In genomic region chr19:13153627-13154240, GRCh38 we compare ENCODE assay signal across 1 cellular context.
TF ChIP-seq lines count a peak whose summit lies in the region.

No MANE protein-coding gene starts in this region.

TF ChIP-seq in K562, 482 proteins besides CTCF, POLR2A, EP300 and RAD21 (continues in another document):
- TF ChIP-seq CEBPG (CRISPR knock-in tag; IDR thresholded peaks at IDR 0.05) (no peak), CEBPG (tag; conservative IDR thresholded peaks at IDR 0.05 in 1 of 2, IDR thresholded peaks at IDR 0.05 in 1 of 2) (no peak), OTX1 (CRISPR knock-in tag; IDR thresholded peaks at IDR 0.05) (0 out of 2 replicates have a peak, but pooled peaks have one; percentile 6), LARP7 (IDR thresholded peaks at IDR 0.05) (peak; percentile 39; the same call in 1 of the 2 replicates), E2F6 (IDR thresholded peaks at IDR 0.05; ENCODE audit: borderline replicate concordance in 1 of 2, extremely low read depth in 1 of 2, insufficient read depth in 1 of 2, insufficient read length in 1 of 2, low read depth in 1 of 2, low read length in 1 of 2, poor library complexity in 1 of 2, severe bottlenecking in 1 of 2) (peak in 1 of 2 experiments; percentile 52), ZC3H4 (CRISPR knock-in tag; IDR thresholded peaks at IDR 0.05; ENCODE audit: borderline replicate concordance) (0 out of 2 replicates have a peak, but pooled peaks have one; percentile 10), NR3C1 (CRISPR knock-in tag; IDR thresholded peaks at IDR 0.05) (no peak; the same call in 1 of the 2 replicates), ATF3 (IDR thresholded peaks at IDR 0.05) (no peak), ATF3 (CRISPR knock-in tag; conservative IDR thresholded peaks at IDR 0.05) (peak; percentile 20; the same call in 1 of the 2 replicates), ZNF561 (CRISPR knock-in tag; conservative IDR thresholded peaks at IDR 0.05) (no peak), SPI1 (IDR thresholded peaks at IDR 0.05; ENCODE audit: borderline replicate concordance, low read depth, low read length) (no peak), MYNN (IDR thresholded peaks at IDR 0.05) (no peak), MYNN (CRISPR knock-in tag; IDR thresholded peaks at IDR 0.05) (no peak), CTCFL (IDR thresholded peaks at IDR 0.05; ENCODE audit: borderline replicate concordance, insufficient read depth, low read depth, low read length, poor library complexity, severe bottlenecking) (peak; percentile 35), ETS2 (tag; IDR thresholded peaks at IDR 0.05; ENCODE audit: borderline replicate concordance, poor library complexity, severe bottlenecking) (no peak), STAT6 (CRISPR knock-in tag; IDR thresholded peaks at IDR 0.05) (no peak), RBM15 (IDR thresholded peaks at IDR 0.05; ENCODE audit: insufficient read depth, low read length) (peak; percentile 97), PHB2 (IDR thresholded peaks at IDR 0.05; ENCODE audit: low read depth) (no peak), ELF4 (CRISPR knock-in tag; IDR thresholded peaks at IDR 0.05) (no peak), FOXP1 (CRISPR knock-in tag; IDR thresholded peaks at IDR 0.05) (no peak), FIP1L1 (IDR thresholded peaks at IDR 0.05; ENCODE audit: low read depth, low read length, poor library complexity, severe bottlenecking) (peak; percentile 88), RBM22 (IDR thresholded peaks at IDR 0.05; ENCODE audit: low read depth, low read length, poor library complexity, severe bottlenecking) (peak; percentile 99), DPF2 (IDR thresholded peaks at IDR 0.05) (no peak), MEF2A (IDR thresholded peaks at IDR 0.05; ENCODE audit: control insufficient read depth, low read depth, low read length) (peak; percentile 5; the same call in 1 of the 2 replicates), NR1H2 (CRISPR knock-in tag; IDR thresholded peaks at IDR 0.05) (peak; percentile 32; the same call in 1 of the 2 replicates), RBM14 (IDR thresholded peaks at IDR 0.05; ENCODE audit: borderline replicate concordance, insufficient read depth, low read depth, low read length) (0 out of 2 replicates have a peak, but pooled peaks have one; percentile 47), NCOA6 (IDR thresholded peaks at IDR 0.05) (peak; percentile 17; the same call in 1 of the 2 replicates), HNRNPL (IDR thresholded peaks at IDR 0.05; ENCODE audit: low read depth, low read length) (peak; percentile 86), HNRNPLL (IDR thresholded peaks at IDR 0.05; ENCODE audit: low read depth, low read length, poor library complexity, severe bottlenecking) (peak; percentile 7), ZBED1 (IDR thresholded peaks at IDR 0.05) (0 out of 2 replicates have a peak, but pooled peaks have one; percentile 19), RBFOX2 (IDR thresholded peaks at IDR 0.05; ENCODE audit: low read depth, low read length) (peak; percentile 83), CBX1 (IDR thresholded peaks at IDR 0.05; ENCODE audit: low read depth) (peak; percentile 34; the same call in 1 of the 2 replicates), PYGO2 (tag; IDR thresholded peaks at IDR 0.05) (no peak), ZNF274 (IDR thresholded peaks at IDR 0.05; ENCODE audit: borderline replicate concordance, low read depth, low read length) (0 out of 2 replicates have a peak, but pooled peaks have one; percentile 17), SMARCA4 (IDR thresholded peaks at IDR 0.05) (no peak), PBX2 (CRISPR knock-in tag; IDR thresholded peaks at IDR 0.05; ENCODE audit: low read depth) (no peak), PBX2 (tag; conservative IDR thresholded peaks at IDR 0.05; ENCODE audit: low read depth) (no peak), ETS1 (conservative IDR thresholded peaks at IDR 0.05; ENCODE audit: control insufficient read depth, low read depth, low read length) (0 out of 2 replicates have a peak, but pooled peaks have one; percentile 44), ESRRA (IDR thresholded peaks at IDR 0.05; ENCODE audit: borderline replicate concordance, low read depth) (no peak), MIER1 (IDR thresholded peaks at IDR 0.05; ENCODE audit: low read depth) (no peak), MCM2 (IDR thresholded peaks at IDR 0.05; ENCODE audit: low read depth) (no peak), SMARCE1 (IDR thresholded peaks at IDR 0.05) (no peak), SRF (CRISPR knock-in tag; IDR thresholded peaks at IDR 0.05) (no peak; a peak in 1 of 4 replicates), MNT (conservative IDR thresholded peaks at IDR 0.05) (no peak), IRF1 (CRISPR knock-in tag; IDR thresholded peaks at IDR 0.05; ENCODE audit: borderline replicate concordance) (no peak), KLF6 (CRISPR knock-in tag; IDR thresholded peaks at IDR 0.05; ENCODE audit: borderline replicate concordance) (no peak), ZFX (CRISPR knock-in tag; IDR thresholded peaks at IDR 0.05) (peak; percentile 74), ELK1 (CRISPR knock-in tag; IDR thresholded peaks at IDR 0.05) (peak; percentile 56; the same call in 1 of the 2 replicates), REST (CRISPR knock-in tag; IDR thresholded peaks at IDR 0.05; ENCODE audit: low read depth) (no peak)
